In genomic region chr11:117946842-117947526, GRCh38 we compare ENCODE assay signal across 8 cellular contexts. TPM values are rescaled to one million over a fixed set of nuclear protein-coding genes. Genes with fewer than 3 reads are reported as not detected.
A peak's percentile ranks its signal among the peaks of the same experiment; 100 is the strongest.
DNase-seq lines count a peak whose midpoint lies in the region; ATAC-seq and TF ChIP-seq lines count a peak whose summit lies in the region.

No MANE protein-coding gene starts in this region.

- TF ChIP-seq POLR2A in esophagus squamous epithelium (IDR thresholded peaks at IDR 0.05) = no peak

- H3K27me3 Mint-ChIP-seq in natural killer cell (ENCODE audit: low read depth in 2 of 2) = peaks cover 2 to 10% of the 10 kb centered on the region in 2 donors
- H3K27me3 Mint-ChIP-seq in stimulated activated naive B cell treated with anti-CD40 and anti-IgM and Interleukin-4, amounts not matched to agents 10 μg/mL and 1 μg/mL and 100 μg/mL, for 72 hours = peaks cover 5 to 12% of the 10 kb centered on the region in 2 donors

- H3K27ac ChIP-seq in Karpas-422 (ENCODE audit: low read length) (no peak overlapping the region), esophagus squamous epithelium (no peak overlapping the region)

- H3K27me3 ChIP-seq in Karpas-422 (ENCODE audit: low read length) (no peaks in the 10 kb centered on the region), esophagus squamous epithelium (peaks cover 0 to 20% (median 0%) of the 10 kb centered on the region in 4 donors)

- H3K9ac ChIP-seq in Karpas-422 (ENCODE audit: low read length) = no peak overlapping the region

- H3K4me3 ChIP-seq in Karpas-422 (ENCODE audit: low read length) = no peak overlapping the region
- H3K4me3 ChIP-seq in esophagus squamous epithelium = no peak overlapping the region

- H3K36me3 Mint-ChIP-seq in natural killer cell = no peaks in the 10 kb centered on the region
- H3K36me3 Mint-ChIP-seq in stimulated activated naive B cell treated with anti-CD40 and anti-IgM and Interleukin-4, amounts not matched to agents 10 μg/mL and 1 μg/mL and 100 μg/mL, for 72 hours = peaks cover 4 to 7% of the 10 kb centered on the region in 2 donors

- H3K36me3 ChIP-seq in Karpas-422 (ENCODE audit: insufficient read depth, low read length) (no peaks in the 10 kb centered on the region), esophagus squamous epithelium (no peaks in the 10 kb centered on the region)

- no peaks in the 10 kb centered on the region for H3K9me2 ChIP-seq in Karpas-422 (replicated peaks; ENCODE audit: insufficient read depth, low read length)

- no peaks in the 10 kb centered on the region for H4K20me1 ChIP-seq in Karpas-422 (ENCODE audit: insufficient read depth, low read depth, low read length)

- ATAC-seq in natural killer cell = peak; percentile 58 to 70 (median 60)
- ATAC-seq in stimulated activated naive B cell treated with anti-CD40 and anti-IgM and Interleukin-4, amounts not matched to agents 10 μg/mL and 1 μg/mL and 100 μg/mL, for 72 hours (replicated peaks) = peak; percentile 57 to 60
- no peak for ATAC-seq in HG03457 (IDR thresholded peaks at IDR 0.05; ENCODE audit: unreplicated experiment)

- H3K4me1 ChIP-seq in Karpas-422 (ENCODE audit: low read length) (peaks cover 23% of the 10 kb centered on the region), esophagus squamous epithelium (peaks cover 0 to 22% (median 0%) of the 10 kb centered on the region in 3 donors)

- no peaks in the 10 kb centered on the region for H3K79me2 ChIP-seq in Karpas-422 (ENCODE audit: low read length)

- H3K9me3 ChIP-seq in Karpas-422 (ENCODE audit: low read length) (no peaks in the 10 kb centered on the region), esophagus squamous epithelium (no peaks in the 10 kb centered on the region)

- DNase-seq in Karpas-422 (peak; percentile 79), OCI-M2 (lab: John Stamatoyannopoulos, UW; ENCODE audit: unreplicated experiment) (peak; percentile 4), activated T-cell treated with anti-CD3 and anti-CD28 coated beads for 48 hours (ENCODE audit: low read depth) (peak; percentile 81), esophagus squamous epithelium (lab: John Stamatoyannopoulos, UW) (no peak), natural killer cell (peak; percentile 82)
- peak; percentile 72 for DNase-seq in stimulated activated naive B cell treated with anti-CD40 and anti-IgM and Interleukin-4, amounts not matched to agents 10 μg/mL and 1 μg/mL and 100 μg/mL, for 72 hours

- H3K4me2 ChIP-seq in Karpas-422 (ENCODE audit: low read depth, low read length, poor library complexity, severe bottlenecking) = no peak overlapping the region

- no peak overlapping the region for H3K27ac Mint-ChIP-seq in natural killer cell
- H3K27ac Mint-ChIP-seq in stimulated activated naive B cell treated with anti-CD40 and anti-IgM and Interleukin-4, amounts not matched to agents 10 μg/mL and 1 μg/mL and 100 μg/mL, for 72 hours = peak overlapping the region; percentile 39

- intact Hi-C loops in esophagus squamous epithelium (cut with DNase I) (loop anchor here (2.0 to 5.0 kb wide), 2 partner anchors 104 to 105 kb away; no protein-coding TSS in a partner anchor), natural killer cell (cut with micrococcal nuclease) (loop anchor here (1.0 to 10.0 kb wide), 2 partner anchors 103 to 522 kb away; no protein-coding TSS in a partner anchor)

- peak overlapping the region; percentile 38 for H3K4me3 Mint-ChIP-seq in natural killer cell
- H3K4me3 Mint-ChIP-seq in stimulated activated naive B cell treated with anti-CD40 and anti-IgM and Interleukin-4, amounts not matched to agents 10 μg/mL and 1 μg/mL and 100 μg/mL, for 72 hours = no peak overlapping the region

- H2AFZ ChIP-seq in Karpas-422 (ENCODE audit: low read length) = no peak overlapping the region

- peak; percentile 99 for TF ChIP-seq CTCF in GM12873 (IDR thresholded peaks at IDR 0.05; ENCODE audit: insufficient read depth, low read depth, low read length, missing control alignments)
- TF ChIP-seq CTCF in esophagus squamous epithelium (IDR thresholded peaks at IDR 0.05) = peak; percentile 95 to 99 (median 98)
- TF ChIP-seq CTCF in natural killer cell (IDR thresholded peaks at IDR 0.05) = peak; percentile 96

- H3K4me1 Mint-ChIP-seq in natural killer cell = peaks cover 43 to 56% of the 10 kb centered on the region in 2 donors
- H3K4me1 Mint-ChIP-seq in stimulated activated naive B cell treated with anti-CD40 and anti-IgM and Interleukin-4, amounts not matched to agents 10 μg/mL and 1 μg/mL and 100 μg/mL, for 72 hours = peaks cover 64 to 80% of the 10 kb centered on the region in 2 donors

- WGBS in esophagus squamous epithelium, 2 donors = 35 to 37% methylated on average over 6 of the region's 7 CpGs

- no peaks in the 10 kb centered on the region for H3K9me3 Mint-ChIP-seq in natural killer cell
- H3K9me3 Mint-ChIP-seq in stimulated activated naive B cell treated with anti-CD40 and anti-IgM and Interleukin-4, amounts not matched to agents 10 μg/mL and 1 μg/mL and 100 μg/mL, for 72 hours = peaks cover 0 to 1% of the 10 kb centered on the region in 2 donors

RNA-seq across cellular contexts. Expression of gene TMPRSS13, which starts 17.8 kb away (rescaled TPM):
- total RNA-seq in Karpas-422 (2014; rRNA removed; shearing (Covaris generic); ENCODE audit: low replicate concordance) = 0.69 and 1.1 TPM in 2 replicates
- 10 to 100 TPM; 11.1 to 31.7 (median 21.0) TPM for total RNA-seq in esophagus squamous epithelium
- 1 to 10 TPM; 1.6 to 1.8 (median 1.8) TPM for total RNA-seq in natural killer cell

RNA-seq across cellular contexts. Expression of gene IL10RA, which starts 39.2 kb away (rescaled TPM):
- 25.5 and 49.8 TPM in 2 replicates for total RNA-seq in Karpas-422 (2014; rRNA removed; shearing (Covaris generic); ENCODE audit: low replicate concordance)
- total RNA-seq in esophagus squamous epithelium (10 to 100 TPM in 2 of 4 donors, 1 to 10 TPM in 2; 2.2 to 21.2 (median 11.3) TPM), natural killer cell (100 to 1,000 TPM; 263 to 286 (median 268) TPM)
